In the genomic region with DNA sequence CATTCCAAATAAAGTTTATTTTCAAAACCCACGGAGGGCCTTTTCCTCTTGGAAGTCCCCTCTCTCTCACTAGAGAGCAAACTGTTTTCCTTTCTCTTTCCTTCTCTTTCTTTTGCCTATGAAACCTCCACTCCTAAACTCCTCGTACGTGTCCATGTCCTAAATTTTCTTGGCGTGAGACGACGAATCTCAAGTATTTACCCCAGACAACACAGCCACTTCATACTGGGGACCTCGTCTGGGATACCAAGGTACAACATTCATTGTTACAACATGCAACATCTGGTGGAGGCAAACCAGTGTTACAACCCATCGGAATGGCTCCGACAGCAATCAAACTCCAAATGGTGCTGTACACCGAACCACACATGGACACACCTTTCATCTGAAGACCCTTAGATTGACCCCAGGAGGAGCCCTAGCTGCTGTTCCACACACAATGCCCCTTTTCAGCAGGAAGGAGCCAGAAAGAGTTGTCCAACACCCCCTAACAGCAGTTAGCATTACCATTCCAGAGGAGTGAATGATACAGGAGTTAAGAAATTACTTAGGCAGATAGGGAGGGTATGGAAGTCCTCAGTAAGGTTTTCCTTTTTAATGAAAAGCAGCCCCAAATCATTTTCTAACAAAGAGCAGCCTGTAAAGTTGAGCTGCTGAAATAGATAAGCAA, we compare ENCODE assay signal across 13 cellular contexts.
"Had no signal": no experiment of that assay in that cellular context is flagged by ENCODE, and none has a peak within 500 bp of the region (broad histone marks: within the 10 kb centered on the region; RNA-seq: fewer than 3 reads in every experiment).

No MANE protein-coding gene starts in this region.

- H3K27me3 ChIP-seq: cardiac muscle cell, foreskin keratinocyte, neural progenitor cell, pancreas, tibial artery had no signal

- H3K27ac Mint-ChIP-seq: activated CD8-positive, alpha-beta T cell treated with anti-CD3 and anti-CD28 coated beads, Interleukin-2, amount 10 ng/mL, durations not matched to agents 7 days and 5 days; neural progenitor cell had no signal

- H3K9me3 ChIP-seq: pancreas, tibial artery had no signal

- H3K4me3 Mint-ChIP-seq: activated CD8-positive, alpha-beta T cell treated with anti-CD3 and anti-CD28 coated beads, Interleukin-2, amount 10 ng/mL, durations not matched to agents 7 days and 5 days; neural progenitor cell had no signal

- H3K4me3 ChIP-seq: cardiac muscle cell, neural progenitor cell, pancreas, tibial artery had no signal

- DNase-seq: activated CD4-positive, alpha-beta T cell treated with anti-CD3 and anti-CD28 coated beads for 4 hours; activated CD8-positive, alpha-beta memory T cell treated with anti-CD3 and anti-CD28 coated beads, Interleukin-2, amount 50 U/mL, for 48 hours; activated CD8-positive, alpha-beta T cell treated with anti-CD3 and anti-CD28 coated beads, Interleukin-2, amount 10 ng/mL, durations not matched to agents 7 days and 5 days; activated naive CD4-positive, alpha-beta T cell treated with Interleukin-2 at 50 U/mL for 16 hours; foreskin keratinocyte; mesenchymal stem cell; pancreas; retina; T-helper 9 cell; tibial artery; WERI-Rb-1 had no signal

- H3K27ac ChIP-seq: cardiac muscle cell, foreskin keratinocyte, neural progenitor cell, pancreas, tibial artery, WERI-Rb-1 had no signal

- H3K36me3 ChIP-seq: cardiac muscle cell, neural progenitor cell, pancreas, tibial artery, WERI-Rb-1 had no signal

- ATAC-seq: activated CD8-positive, alpha-beta T cell treated with anti-CD3 and anti-CD28 coated beads, Interleukin-2, amount 10 ng/mL, durations not matched to agents 7 days and 5 days; foreskin keratinocyte had no signal
